Comparison of ENCODE assay signal across 10 cellular contexts in genomic region chr10:16828731-16829175, GRCh38. TPM values are rescaled to one million over a fixed set of nuclear protein-coding genes. Genes with fewer than 3 reads are reported as not detected.
DNase-seq lines count a peak whose midpoint lies in the region; ATAC-seq and TF ChIP-seq lines count a peak whose summit lies in the region.
"Had no signal": no experiment of that assay in that cellular context is flagged by ENCODE, and none has a peak within 500 bp of the region (broad histone marks: within the 10 kb centered on the region; RNA-seq: fewer than 3 reads in every experiment).

No MANE protein-coding gene starts in this region.

- CTCF ChIA-PET in CD4-positive, alpha-beta memory T cell (lab: Charles Lee; ENCODE audit: partially characterized antibody) = interaction anchor here (0.8 to 3.6 kb wide), 19 partner anchors 10 to 604 kb away, joined by 3 to 23 read pairs (median 5); partner anchors contain the start of gene RSU1

- H3K9me3 Mint-ChIP-seq in endothelial cell (ENCODE audit: unreplicated experiment) = no peaks in the 10 kb centered on the region
- H3K9me3 Mint-ChIP-seq in CD4-positive, alpha-beta memory T cell = no peaks in the 10 kb centered on the region
- H3K9me3 Mint-ChIP-seq: activated T-helper 2 cell treated with anti-CD3 and anti-CD28 coated beads, Interferon-gamma antibody, Interleukin-2, Interleukin-4, amounts not matched to agents 10 μg/mL and 5 μg/mL and 100 μg/mL, durations not matched to agents 14 hours and 24 hours and 36 hours had no signal

- intact Hi-C loops in head of caudate nucleus (cut with DNase I) = no loop called here
- intact Hi-C loops in CD4-positive, alpha-beta memory T cell (cut with micrococcal nuclease) = loop anchor here (1.0 to 2.0 kb wide), 6 partner anchors 15 to 914 kb away; no protein-coding TSS in a partner anchor

- no peak overlapping the region for H2AK5ac ChIP-seq in mesenchymal stem cell (ENCODE audit: low read length, severe bottlenecking)

- H3K9ac ChIP-seq in mesenchymal stem cell (ENCODE audit: low read length) = peak overlapping the region; percentile 36

- POLR2A ChIA-PET in CD4-positive, alpha-beta memory T cell (lab: Charles Lee; ENCODE audit: partially characterized antibody) = interaction anchor here (1.3 kb wide), 1 partner anchor 11 kb away, joined by 3 read pairs; no protein-coding TSS in a partner anchor

- no peak overlapping the region for H3K14ac ChIP-seq in mesenchymal stem cell (ENCODE audit: low read length in 2 of 2)

- H3K36me3 ChIP-seq in mesenchymal stem cell (ENCODE audit: control insufficient read depth in 1 of 2, insufficient read depth in 2 of 2, low read depth in 1 of 2, low read length in 2 of 2) = peaks cover 0 to 4% of the 10 kb centered on the region in 2 experiments
- no peaks in the 10 kb centered on the region for H3K36me3 ChIP-seq in CD4-positive, alpha-beta memory T cell (ENCODE audit: insufficient read depth, low read length)

- H3K4ac ChIP-seq in mesenchymal stem cell (ENCODE audit: low read depth in 1 of 2, low read length in 2 of 2) = no peak overlapping the region

- H3K23ac ChIP-seq in mesenchymal stem cell (ENCODE audit: low read length in 2 of 2) = no peak overlapping the region

- peaks cover 28% of the 10 kb centered on the region for H3K4me1 Mint-ChIP-seq in endothelial cell (ENCODE audit: unreplicated experiment)
- H3K4me1 Mint-ChIP-seq in CD4-positive, alpha-beta memory T cell = peaks cover 2 to 6% (median 5%) of the 10 kb centered on the region in 4 donors

- H3K79me1 ChIP-seq in mesenchymal stem cell (replicated peaks; ENCODE audit: low read length, poor library complexity, severe bottlenecking) = no peaks in the 10 kb centered on the region

- peak overlapping the region; percentile 37 for H3K27ac Mint-ChIP-seq in endothelial cell (ENCODE audit: unreplicated experiment)
- no peak overlapping the region for H3K27ac Mint-ChIP-seq in CD4-positive, alpha-beta memory T cell
- H3K27ac Mint-ChIP-seq: activated T-helper 2 cell treated with anti-CD3 and anti-CD28 coated beads, Interferon-gamma antibody, Interleukin-2, Interleukin-4, amounts not matched to agents 10 μg/mL and 5 μg/mL and 100 μg/mL, durations not matched to agents 14 hours and 24 hours and 36 hours; WTC11 had no signal

- H3K4me2 ChIP-seq in mesenchymal stem cell (ENCODE audit: low read length, poor library complexity, severe bottlenecking) = peak overlapping the region; percentile 1

- H2BK12ac ChIP-seq in mesenchymal stem cell (ENCODE audit: low read length in 2 of 2) = no peak overlapping the region

- H4K8ac ChIP-seq in mesenchymal stem cell (ENCODE audit: low read length) = no peak overlapping the region

- WGBS in mesenchymal stem cell = 41% methylated on average over 8 of the region's 8 CpGs

- DNase-seq in AG08396 (ENCODE audit: low spot score) = peak; percentile 21
- DNase-seq in LHCN-M2 (ENCODE audit: low read depth) = peak; percentile 77
- no peak for DNase-seq in endothelial cell (ENCODE audit: low spot score)
- DNase-seq in mesenchymal stem cell = peak; percentile 71
- DNase-seq in NCI-H187 (lab: John Stamatoyannopoulos, UW) = no peak
- no peak for DNase-seq in head of caudate nucleus
- no peak for DNase-seq in CD4-positive, alpha-beta memory T cell

- H2BK120ac ChIP-seq in mesenchymal stem cell (ENCODE audit: low read depth, low read length) = no peak overlapping the region

- H3K9me3 ChIP-seq in mesenchymal stem cell (ENCODE audit: control insufficient read depth, low read length) = no peaks in the 10 kb centered on the region
- no peaks in the 10 kb centered on the region for H3K9me3 ChIP-seq in CD4-positive, alpha-beta memory T cell (ENCODE audit: control insufficient read depth in 1 of 2, low read length in 2 of 2)

- peak overlapping the region in 1 of 2 experiments; percentile 43 for H3K4me3 ChIP-seq in mesenchymal stem cell (ENCODE audit: insufficient read depth in 1 of 2, low read depth in 1 of 2, low read length in 2 of 2)
- H3K4me3 ChIP-seq in CD4-positive, alpha-beta memory T cell (ENCODE audit: low read length in 2 of 2) = no peak overlapping the region

- no peak overlapping the region for H2BK5ac ChIP-seq in mesenchymal stem cell (ENCODE audit: low read depth, low read length, poor library complexity, severe bottlenecking)

- peaks cover 5% of the 10 kb centered on the region for H3K27me3 Mint-ChIP-seq in endothelial cell (ENCODE audit: unreplicated experiment)
- no peaks in the 10 kb centered on the region for H3K27me3 Mint-ChIP-seq in CD4-positive, alpha-beta memory T cell

- ATAC-seq in HG03097 (IDR thresholded peaks at IDR 0.05; ENCODE audit: low FRiP score, unreplicated experiment) = no peak

- H3K27me3 ChIP-seq in mesenchymal stem cell (ENCODE audit: control insufficient read depth in 1 of 2, insufficient read depth in 1 of 2, low read length in 2 of 2) = no peaks in the 10 kb centered on the region
- no peaks in the 10 kb centered on the region for H3K27me3 ChIP-seq in CD4-positive, alpha-beta memory T cell (ENCODE audit: insufficient read depth, low read length)

- peak overlapping the region; percentile 1 for H3K27ac ChIP-seq in mesenchymal stem cell (ENCODE audit: low read length, poor library complexity, severe bottlenecking)
- no peak overlapping the region for H3K27ac ChIP-seq in CD4-positive, alpha-beta memory T cell (ENCODE audit: low read depth, low read length)

- H3K36me3 Mint-ChIP-seq in endothelial cell (ENCODE audit: low read depth, unreplicated experiment) = peaks cover 3% of the 10 kb centered on the region
- peaks cover 0 to 3% of the 10 kb centered on the region in 2 donors for H3K36me3 Mint-ChIP-seq in CD4-positive, alpha-beta memory T cell
- H3K36me3 Mint-ChIP-seq: WTC11 had no signal

- peak overlapping the region in 1 of 2 experiments; percentile 48 for H3K18ac ChIP-seq in mesenchymal stem cell (ENCODE audit: low read depth in 1 of 2, low read length in 2 of 2)

- H2BK15ac ChIP-seq in mesenchymal stem cell (ENCODE audit: low read depth, poor library complexity, severe bottlenecking) = no peak overlapping the region

- H2AFZ ChIP-seq in mesenchymal stem cell (ENCODE audit: low read depth, low read length) = no peak overlapping the region

- no peak overlapping the region for H4K91ac ChIP-seq in mesenchymal stem cell (ENCODE audit: low read length)

- TF ChIP-seq CTCF in endothelial cell (IDR thresholded peaks at IDR 0.05; ENCODE audit: unreplicated experiment) = no peak

- no peak overlapping the region for H3K4me3 Mint-ChIP-seq in endothelial cell (ENCODE audit: unreplicated experiment)
- no peak overlapping the region for H3K4me3 Mint-ChIP-seq in CD4-positive, alpha-beta memory T cell

- H3K4me1 ChIP-seq in mesenchymal stem cell (ENCODE audit: control insufficient read depth, insufficient read depth, low read depth, low read length) = peaks cover 11% of the 10 kb centered on the region
- no peaks in the 10 kb centered on the region for H3K4me1 ChIP-seq in CD4-positive, alpha-beta memory T cell (ENCODE audit: insufficient read depth, low read length)

RNA-seq across cellular contexts. Expression of gene RSU1, which starts 11.5 kb away (rescaled TPM):
- total RNA-seq in LHCN-M2 (2014; rRNA removed) = 91.4 and 96.4 TPM in 2 replicates
- polyA plus RNA-seq in LHCN-M2 (2012) = 85.2 TPM
- total RNA-seq in endothelial cell (ENCODE audit: unreplicated experiment) = 118 TPM
- 143 TPM for polyA plus RNA-seq in mesenchymal stem cell (2013, experiment 1 of 2)
- 145 TPM for polyA plus RNA-seq in mesenchymal stem cell (2013, experiment 2 of 2)
- total RNA-seq in CD4-positive, alpha-beta memory T cell = 10 to 100 TPM; 53.6 to 54.7 TPM
- polyA plus RNA-seq in CD4-positive, alpha-beta memory T cell = 100 to 1,000 TPM; 136 to 186 TPM

Comparison
In these comparisons a context has a peak if more than half of its experiments do, and no peak if none do; other contexts are left out.
1. DNase-seq: peak in AG08396 (single experiment), LHCN-M2 (single experiment) and mesenchymal stem cell (single experiment); none in endothelial cell (single experiment), NCI-H187 (0 of 2), head of caudate nucleus (0 of 42) and CD4-positive, alpha-beta memory T cell (0 of 5).